13 cellular contexts compared by ENCODE assay signal in genomic region chrX:30904632-30905031, GRCh38.
"Had no signal": no experiment of that assay in that cellular context is flagged by ENCODE, and none has a peak within 500 bp of the region (broad histone marks: within the 10 kb centered on the region; RNA-seq: fewer than 3 reads in every experiment).

No MANE protein-coding gene starts in this region.

- DNase-seq: activated CD4-positive, alpha-beta memory T cell treated with anti-CD3 and anti-CD28 coated beads for 36 hours; activated CD4-positive, alpha-beta T cell treated with anti-CD3 and anti-CD28 coated beads for 36 hours; activated gamma-delta T cell treated with Interleukin-2 at 50 U/mL for 16 hours; esophagus squamous epithelium; glutamatergic neuron; hypothalamus; kidney glomerular epithelial cell; T-cell; T-helper 9 cell; thyroid gland had no signal

- H2AFZ ChIP-seq: neural progenitor cell had no signal

- H3K27me3 ChIP-seq: esophagus squamous epithelium, neural progenitor cell, thyroid gland had no signal

- H3K9ac ChIP-seq: neural progenitor cell had no signal

- H3K4me2 ChIP-seq: neural progenitor cell had no signal

- H3K4me1 ChIP-seq: neural progenitor cell, thyroid gland had no signal

- ATAC-seq: activated CD4-positive, alpha-beta T cell treated with anti-CD3 and anti-CD28 coated beads for 36 hours; stimulated activated effector memory CD8-positive, alpha-beta T cell treated with anti-CD3 and anti-CD28 coated beads, Interleukin-12 subunit alpha, Interleukin-12 subunit beta, amount 100 ng/mL, for 72 hours; T-cell had no signal

- H3K9me3 ChIP-seq: esophagus squamous epithelium, thyroid gland had no signal

- H3K27ac ChIP-seq: coronary artery, esophagus squamous epithelium, neural progenitor cell, thyroid gland had no signal

- H3K4me3 ChIP-seq: coronary artery, esophagus squamous epithelium, neural progenitor cell, thyroid gland had no signal

- H3K36me3 ChIP-seq: esophagus squamous epithelium, neural progenitor cell, thyroid gland had no signal
